Comparison of ENCODE assay signal across 2 cellular contexts in genomic region chr2:42492691-42493467, GRCh38.
TF ChIP-seq lines count a peak whose summit lies in the region.

No MANE protein-coding gene starts in this region.

TF ChIP-seq in SK-N-SH, 30 proteins besides CTCF, POLR2A, EP300 and RAD21 (continued from another document):
- TF ChIP-seq, protein P1, sequence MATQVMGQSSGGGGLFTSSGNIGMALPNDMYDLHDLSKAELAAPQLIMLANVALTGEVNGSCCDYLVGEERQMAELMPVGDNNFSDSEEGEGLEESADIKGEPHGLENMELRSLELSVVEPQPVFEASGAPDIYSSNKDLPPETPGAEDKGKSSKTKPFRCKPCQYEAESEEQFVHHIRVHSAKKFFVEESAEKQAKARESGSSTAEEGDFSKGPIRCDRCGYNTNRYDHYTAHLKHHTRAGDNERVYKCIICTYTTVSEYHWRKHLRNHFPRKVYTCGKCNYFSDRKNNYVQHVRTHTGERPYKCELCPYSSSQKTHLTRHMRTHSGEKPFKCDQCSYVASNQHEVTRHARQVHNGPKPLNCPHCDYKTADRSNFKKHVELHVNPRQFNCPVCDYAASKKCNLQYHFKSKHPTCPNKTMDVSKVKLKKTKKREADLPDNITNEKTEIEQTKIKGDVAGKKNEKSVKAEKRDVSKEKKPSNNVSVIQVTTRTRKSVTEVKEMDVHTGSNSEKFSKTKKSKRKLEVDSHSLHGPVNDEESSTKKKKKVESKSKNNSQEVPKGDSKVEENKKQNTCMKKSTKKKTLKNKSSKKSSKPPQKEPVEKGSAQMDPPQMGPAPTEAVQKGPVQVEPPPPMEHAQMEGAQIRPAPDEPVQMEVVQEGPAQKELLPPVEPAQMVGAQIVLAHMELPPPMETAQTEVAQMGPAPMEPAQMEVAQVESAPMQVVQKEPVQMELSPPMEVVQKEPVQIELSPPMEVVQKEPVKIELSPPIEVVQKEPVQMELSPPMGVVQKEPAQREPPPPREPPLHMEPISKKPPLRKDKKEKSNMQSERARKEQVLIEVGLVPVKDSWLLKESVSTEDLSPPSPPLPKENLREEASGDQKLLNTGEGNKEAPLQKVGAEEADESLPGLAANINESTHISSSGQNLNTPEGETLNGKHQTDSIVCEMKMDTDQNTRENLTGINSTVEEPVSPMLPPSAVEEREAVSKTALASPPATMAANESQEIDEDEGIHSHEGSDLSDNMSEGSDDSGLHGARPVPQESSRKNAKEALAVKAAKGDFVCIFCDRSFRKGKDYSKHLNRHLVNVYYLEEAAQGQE (IDR thresholded peaks at IDR 0.05; ENCODE audit: low read depth, low read length): no peak
- TF ChIP-seq JUND (IDR thresholded peaks at IDR 0.05): no peak
- no peak for TF ChIP-seq RXRA (IDR thresholded peaks at IDR 0.05; ENCODE audit: borderline replicate concordance, low read depth)
- no peak for TF ChIP-seq FOSL2 (IDR thresholded peaks at IDR 0.05; ENCODE audit: borderline replicate concordance, low read depth)
- TF ChIP-seq USF1 (IDR thresholded peaks at IDR 0.05; ENCODE audit: borderline replicate concordance, low read depth): no peak
- TF ChIP-seq NFIC (IDR thresholded peaks at IDR 0.05; ENCODE audit: borderline replicate concordance): no peak
- TF ChIP-seq, protein P2, sequence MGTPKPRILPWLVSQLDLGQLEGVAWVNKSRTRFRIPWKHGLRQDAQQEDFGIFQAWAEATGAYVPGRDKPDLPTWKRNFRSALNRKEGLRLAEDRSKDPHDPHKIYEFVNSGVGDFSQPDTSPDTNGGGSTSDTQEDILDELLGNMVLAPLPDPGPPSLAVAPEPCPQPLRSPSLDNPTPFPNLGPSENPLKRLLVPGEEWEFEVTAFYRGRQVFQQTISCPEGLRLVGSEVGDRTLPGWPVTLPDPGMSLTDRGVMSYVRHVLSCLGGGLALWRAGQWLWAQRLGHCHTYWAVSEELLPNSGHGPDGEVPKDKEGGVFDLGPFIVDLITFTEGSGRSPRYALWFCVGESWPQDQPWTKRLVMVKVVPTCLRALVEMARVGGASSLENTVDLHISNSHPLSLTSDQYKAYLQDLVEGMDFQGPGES (IDR thresholded peaks at IDR 0.05; ENCODE audit: low read depth, low read length): no peak
- no peak for TF ChIP-seq MXI1 (IDR thresholded peaks at IDR 0.05; ENCODE audit: low read depth, low read length)
- TF ChIP-seq SMC3 (IDR thresholded peaks at IDR 0.05; ENCODE audit: low read depth, low read length): no peak
- no peak for TF ChIP-seq FOXJ3 (CRISPR knock-in tag; IDR thresholded peaks at IDR 0.05)
- TF ChIP-seq TAF1 (IDR thresholded peaks at IDR 0.05; ENCODE audit: borderline replicate concordance, low read depth, low read length): no peak
- no peak for TF ChIP-seq RCOR1 (IDR thresholded peaks at IDR 0.05; ENCODE audit: low read length)
- TF ChIP-seq USF2 (IDR thresholded peaks at IDR 0.05; ENCODE audit: borderline replicate concordance, low read depth, low read length): no peak
TF ChIP-seq in SK-N-SH: peak in this region for 0.

TF ChIP-seq in SK-N-SH treated with all-trans-retinoic acid at 6 μM for 48 hours, 23 proteins besides CTCF, POLR2A, EP300 and RAD21 (continued from another document):
- TF ChIP-seq PATZ1 (CRISPR knock-in tag; IDR thresholded peaks at IDR 0.05; ENCODE audit: borderline replicate concordance): no peak
- TF ChIP-seq ARNTL (CRISPR knock-in tag; IDR thresholded peaks at IDR 0.05; ENCODE audit: borderline replicate concordance, low read depth): no peak
- TF ChIP-seq CSRNP3 (CRISPR knock-in tag; IDR thresholded peaks at IDR 0.05): no peak
- no peak for TF ChIP-seq CSDC2 (CRISPR knock-in tag; IDR thresholded peaks at IDR 0.05)
- TF ChIP-seq ZFP30 (CRISPR knock-in tag; IDR thresholded peaks at IDR 0.05): no peak
- TF ChIP-seq ZNF565 (CRISPR knock-in tag; conservative IDR thresholded peaks at IDR 0.05; ENCODE audit: low read depth): no peak
- TF ChIP-seq BACH2 (CRISPR knock-in tag; IDR thresholded peaks at IDR 0.05; ENCODE audit: borderline replicate concordance): no peak
- TF ChIP-seq ZC3H10 (CRISPR knock-in tag; IDR thresholded peaks at IDR 0.05): no peak
- no peak for TF ChIP-seq ESRRG (CRISPR knock-in tag; IDR thresholded peaks at IDR 0.05)
- TF ChIP-seq TSHZ2 (CRISPR knock-in tag; IDR thresholded peaks at IDR 0.05): no peak
- no peak for TF ChIP-seq TCF4 (CRISPR knock-in tag; IDR thresholded peaks at IDR 0.05; ENCODE audit: borderline replicate concordance)
- no peak for TF ChIP-seq GLIS3 (CRISPR knock-in tag; IDR thresholded peaks at IDR 0.05)
